Comparison of ENCODE assay signal across 9 cellular contexts in genomic region chr14:78697341-78697740, GRCh38.
A peak's percentile ranks its signal among the peaks of the same experiment; 100 is the strongest.
DNase-seq lines count a peak whose midpoint lies in the region; ATAC-seq and TF ChIP-seq lines count a peak whose summit lies in the region.
"Had no signal": no experiment of that assay in that cellular context is flagged by ENCODE, and none has a peak within 500 bp of the region (broad histone marks: within the 10 kb centered on the region; RNA-seq: fewer than 3 reads in every experiment).

No MANE protein-coding gene starts in this region.

- no peak overlapping the region for H3K4me2 ChIP-seq in GM23338
- H3K4me2 ChIP-seq in OCI-LY1 (ENCODE audit: low read length): no peak overlapping the region

- no peak overlapping the region for H3K27ac Mint-ChIP-seq in GM23338

- H3K4me1 ChIP-seq in GM23338 (ENCODE audit: insufficient read depth): no peaks in the 10 kb centered on the region
- H3K4me1 ChIP-seq in OCI-LY1 (ENCODE audit: insufficient read depth, low read length, severe bottlenecking): no peaks in the 10 kb centered on the region

- H3K79me2 ChIP-seq in GM23338 (replicated peaks; ENCODE audit: insufficient read depth) (no peaks in the 10 kb centered on the region), OCI-LY1 (ENCODE audit: insufficient read depth, low read length) (no peaks in the 10 kb centered on the region)

- H3F3A ChIP-seq in GM23338 (replicated peaks; ENCODE audit: low read depth) (no peaks in the 10 kb centered on the region), OCI-LY1 (ENCODE audit: insufficient read depth, low read length) (no peaks in the 10 kb centered on the region)

- no peak overlapping the region for H3K4me3 Mint-ChIP-seq in GM23338

- H4K20me1 ChIP-seq in GM23338 (replicated peaks; ENCODE audit: insufficient read depth): no peaks in the 10 kb centered on the region
- no peaks in the 10 kb centered on the region for H4K20me1 ChIP-seq in OCI-LY1 (ENCODE audit: insufficient read depth, low read length)

- H3K9me2 ChIP-seq in GM23338 (ENCODE audit: insufficient read depth): no peaks in the 10 kb centered on the region
- no peaks in the 10 kb centered on the region for H3K9me2 ChIP-seq in OCI-LY1 (ENCODE audit: low read depth, low read length)

- H3K27ac ChIP-seq in GM23338 (ENCODE audit: low read depth) (no peak overlapping the region), OCI-LY1 (ENCODE audit: low read depth, low read length, poor library complexity, severe bottlenecking) (no peak overlapping the region)

- no peaks in the 10 kb centered on the region; the same call in 1 of the 2 replicates for H3K36me3 ChIP-seq in GM23338 (ENCODE audit: insufficient read depth)
- no peaks in the 10 kb centered on the region for H3K36me3 ChIP-seq in OCI-LY1 (ENCODE audit: insufficient read depth, low read length)

- no peak overlapping the region for H3K4me3 ChIP-seq in GM23338
- no peak overlapping the region for H3K4me3 ChIP-seq in OCI-LY1 (ENCODE audit: low read depth, low read length, poor library complexity, severe bottlenecking)
- no peak overlapping the region for H3K4me3 ChIP-seq in foreskin fibroblast (ENCODE audit: low read depth in 1 of 2, low read length in 2 of 2)

- intact Hi-C loops in head of caudate nucleus (cut with DNase I): no loop called here

- peak; percentile 17 for DNase-seq in AG08396 (ENCODE audit: low spot score)
- DNase-seq in GM23338 (ENCODE audit: low spot score): peak; percentile 37
- peak; percentile 6 to 53 for DNase-seq in foreskin fibroblast
- no peak for DNase-seq in head of caudate nucleus
- no peak for DNase-seq in islet precursor cell
- DNase-seq: activated effector memory CD4-positive, alpha-beta T cell treated with anti-CD3 and anti-CD28 coated beads, Interleukin-2, amount 50 U/mL, for 16 hours had no signal

- H3K27me3 ChIP-seq in GM23338 (ENCODE audit: insufficient read depth): no peaks in the 10 kb centered on the region
- no peaks in the 10 kb centered on the region for H3K27me3 ChIP-seq in OCI-LY1 (ENCODE audit: insufficient read depth, low read length)

- no peaks in the 10 kb centered on the region for H3K36me3 Mint-ChIP-seq in GM23338 (ENCODE audit: low read depth)

- H3K4me1 Mint-ChIP-seq in GM23338: no peaks in the 10 kb centered on the region

- no peaks in the 10 kb centered on the region for H3K9me3 Mint-ChIP-seq in GM23338

- H3K9me3 ChIP-seq in OCI-LY1 (ENCODE audit: low read length): no peaks in the 10 kb centered on the region

- ATAC-seq in GM23338 (peak; percentile 64), HG02763 (IDR thresholded peaks at IDR 0.05; ENCODE audit: unreplicated experiment) (no peak), GM21515 (IDR thresholded peaks at IDR 0.05; ENCODE audit: unreplicated experiment) (no peak)

- H3K9ac ChIP-seq in OCI-LY1 (ENCODE audit: low read length): no peak overlapping the region

- no peak overlapping the region for H2AFZ ChIP-seq in GM23338
- no peak overlapping the region for H2AFZ ChIP-seq in OCI-LY1 (ENCODE audit: low read length)

- TF ChIP-seq CTCF in GM23338 (conservative IDR thresholded peaks at IDR 0.05; ENCODE audit: low read depth in 2 of 2): peak; percentile 58 to 64
- TF ChIP-seq CTCF in OCI-LY1 (IDR thresholded peaks at IDR 0.05; ENCODE audit: low read length): peak; percentile 47
- TF ChIP-seq CTCF in foreskin fibroblast (IDR thresholded peaks at IDR 0.05; ENCODE audit: low read depth, low read length): peak; percentile 69

- H3K27me3 Mint-ChIP-seq in GM23338 (ENCODE audit: insufficient read depth, low read depth, poor library complexity): no peaks in the 10 kb centered on the region

TF ChIP-seq in GM23338, 12 proteins besides CTCF, POLR2A, EP300 and RAD21 (continues in another document):
- TF ChIP-seq CREB1 (CRISPR knock-in tag; IDR thresholded peaks at IDR 0.05; ENCODE audit: low read depth): no peak
- TF ChIP-seq ZNF462 (CRISPR knock-in tag; IDR thresholded peaks at IDR 0.05): no peak
- TF ChIP-seq POLR2AphosphoS5 (IDR thresholded peaks at IDR 0.05; ENCODE audit: low read depth): no peak
- TF ChIP-seq NANOG (IDR thresholded peaks at IDR 0.05; ENCODE audit: borderline replicate concordance): no peak
- TF ChIP-seq, protein P1, sequence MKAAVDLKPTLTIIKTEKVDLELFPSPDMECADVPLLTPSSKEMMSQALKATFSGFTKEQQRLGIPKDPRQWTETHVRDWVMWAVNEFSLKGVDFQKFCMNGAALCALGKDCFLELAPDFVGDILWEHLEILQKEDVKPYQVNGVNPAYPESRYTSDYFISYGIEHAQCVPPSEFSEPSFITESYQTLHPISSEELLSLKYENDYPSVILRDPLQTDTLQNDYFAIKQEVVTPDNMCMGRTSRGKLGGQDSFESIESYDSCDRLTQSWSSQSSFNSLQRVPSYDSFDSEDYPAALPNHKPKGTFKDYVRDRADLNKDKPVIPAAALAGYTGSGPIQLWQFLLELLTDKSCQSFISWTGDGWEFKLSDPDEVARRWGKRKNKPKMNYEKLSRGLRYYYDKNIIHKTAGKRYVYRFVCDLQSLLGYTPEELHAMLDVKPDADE (IDR thresholded peaks at IDR 0.05): no peak
- TF ChIP-seq ZNF114 (CRISPR knock-in tag; IDR thresholded peaks at IDR 0.05): no peak
- no peak for TF ChIP-seq ZNF331 (CRISPR knock-in tag; IDR thresholded peaks at IDR 0.05; ENCODE audit: low read depth)

Comparison
In these comparisons a context has a peak if more than half of its experiments do, and no peak if none do; other contexts are left out.
1. DNase-seq: peak in AG08396 (single experiment), GM23338 (single experiment) and foreskin fibroblast (2 of 2); none in head of caudate nucleus (0 of 42) and islet precursor cell (single experiment).
2. Peak in every context shown above with its lines, with median percentiles within 50 percentile points of each other: CTCF ChIP-seq.